Comparison of ENCODE assay signal across 27 cellular contexts in genomic region chr12:47610847-47611246, GRCh38.
"Had no signal": no experiment of that assay in that cellular context is flagged by ENCODE, and none has a peak within 500 bp of the region (broad histone marks: within the 10 kb centered on the region; RNA-seq: fewer than 3 reads in every experiment).

No MANE protein-coding gene starts in this region.

- H3K36me3 Mint-ChIP-seq: stimulated activated effector memory CD8-positive, alpha-beta T cell treated with anti-CD3 and anti-CD28 coated beads, Interleukin-12 subunit alpha, Interleukin-12 subunit beta, amount 100 ng/mL, for 72 hours had no signal

- H3K27ac ChIP-seq: dorsolateral prefrontal cortex, gastroesophageal sphincter, heart left ventricle, hepatocyte, left lung, neural progenitor cell, prostate gland, right atrium auricular region, suprapubic skin, transverse colon, upper lobe of right lung, uterus had no signal

- H3K27me3 Mint-ChIP-seq: naive thymus-derived CD4-positive, alpha-beta T cell; stimulated activated naive CD8-positive, alpha-beta T cell treated with anti-CD3 and anti-CD28 coated beads, Interleukin-15, Interleukin-2, amounts not matched to agents 100 ng/mL and 50 ng/mL, for 24 hours had no signal

- H3K4me2 ChIP-seq: hepatocyte, neural progenitor cell had no signal

- H3K27ac Mint-ChIP-seq: naive thymus-derived CD4-positive, alpha-beta T cell; nephron; neural progenitor cell; stimulated activated effector memory CD8-positive, alpha-beta T cell treated with anti-CD3 and anti-CD28 coated beads, Interleukin-12 subunit alpha, Interleukin-12 subunit beta, amount 100 ng/mL, for 72 hours; stimulated activated naive CD8-positive, alpha-beta T cell treated with anti-CD3 and anti-CD28 coated beads, Interleukin-15, Interleukin-2, amounts not matched to agents 100 ng/mL and 50 ng/mL, for 24 hours had no signal

- H3K4me3 ChIP-seq: dorsolateral prefrontal cortex, gastroesophageal sphincter, heart left ventricle, hepatocyte, left lung, neural progenitor cell, prostate gland, right atrium auricular region, suprapubic skin, transverse colon, upper lobe of right lung, uterus had no signal

- DNase-seq: cortex of kidney; dorsolateral prefrontal cortex; effector CD4-positive, alpha-beta T cell; foreskin fibroblast; heart left ventricle; left cardiac atrium; left lung; mammary epithelial cell; mesendoderm; midbrain; naive thymus-derived CD4-positive, alpha-beta T cell; nucleus accumbens; stimulated activated CD4-positive, alpha-beta T cell treated with anti-CD3 and anti-CD28 coated beads, Interleukin-2, amount 100 ng/mL, for 24 hours; stimulated activated CD4-positive, alpha-beta T cell treated with anti-CD3 and anti-CD28 coated beads, Interleukin-4, amount 100 ng/mL, for 24 hours; transverse colon; upper lobe of right lung; uterus had no signal

- H3K36me3 ChIP-seq: gastroesophageal sphincter, heart left ventricle, left lung, neural progenitor cell, prostate gland, right atrium auricular region, suprapubic skin, transverse colon, upper lobe of right lung, uterus had no signal

- H3K4me1 ChIP-seq: gastroesophageal sphincter, neural progenitor cell, prostate gland, right atrium auricular region, suprapubic skin, transverse colon, upper lobe of right lung, uterus had no signal

- H2AFZ ChIP-seq: hepatocyte, neural progenitor cell had no signal

- H3K79me2 ChIP-seq: hepatocyte had no signal

- H3K4me3 Mint-ChIP-seq: naive thymus-derived CD4-positive, alpha-beta T cell; nephron; neural progenitor cell; stimulated activated effector memory CD8-positive, alpha-beta T cell treated with anti-CD3 and anti-CD28 coated beads, Interleukin-12 subunit alpha, Interleukin-12 subunit beta, amount 100 ng/mL, for 72 hours; stimulated activated naive CD8-positive, alpha-beta T cell treated with anti-CD3 and anti-CD28 coated beads, Interleukin-15, Interleukin-2, amounts not matched to agents 100 ng/mL and 50 ng/mL, for 24 hours had no signal

- H3K27me3 ChIP-seq: dorsolateral prefrontal cortex, gastroesophageal sphincter, heart left ventricle, hepatocyte, left lung, neural progenitor cell, right atrium auricular region, suprapubic skin, transverse colon, upper lobe of right lung, uterus had no signal

- H3K9me3 ChIP-seq: gastroesophageal sphincter, prostate gland, transverse colon, upper lobe of right lung, uterus had no signal

- ATAC-seq: gastroesophageal sphincter; heart left ventricle; left cardiac atrium; left lung; naive thymus-derived CD4-positive, alpha-beta T cell; sciatic nerve; stimulated activated effector memory CD8-positive, alpha-beta T cell treated with anti-CD3 and anti-CD28 coated beads, Interleukin-12 subunit alpha, Interleukin-12 subunit beta, amount 100 ng/mL, for 72 hours; upper lobe of right lung had no signal

- H3K4me1 Mint-ChIP-seq: nephron; neural progenitor cell; stimulated activated effector memory CD8-positive, alpha-beta T cell treated with anti-CD3 and anti-CD28 coated beads, Interleukin-12 subunit alpha, Interleukin-12 subunit beta, amount 100 ng/mL, for 72 hours had no signal

- H3K9ac ChIP-seq: neural progenitor cell had no signal
